ENCODE assay signal across 19 cellular contexts in the genomic region with DNA sequence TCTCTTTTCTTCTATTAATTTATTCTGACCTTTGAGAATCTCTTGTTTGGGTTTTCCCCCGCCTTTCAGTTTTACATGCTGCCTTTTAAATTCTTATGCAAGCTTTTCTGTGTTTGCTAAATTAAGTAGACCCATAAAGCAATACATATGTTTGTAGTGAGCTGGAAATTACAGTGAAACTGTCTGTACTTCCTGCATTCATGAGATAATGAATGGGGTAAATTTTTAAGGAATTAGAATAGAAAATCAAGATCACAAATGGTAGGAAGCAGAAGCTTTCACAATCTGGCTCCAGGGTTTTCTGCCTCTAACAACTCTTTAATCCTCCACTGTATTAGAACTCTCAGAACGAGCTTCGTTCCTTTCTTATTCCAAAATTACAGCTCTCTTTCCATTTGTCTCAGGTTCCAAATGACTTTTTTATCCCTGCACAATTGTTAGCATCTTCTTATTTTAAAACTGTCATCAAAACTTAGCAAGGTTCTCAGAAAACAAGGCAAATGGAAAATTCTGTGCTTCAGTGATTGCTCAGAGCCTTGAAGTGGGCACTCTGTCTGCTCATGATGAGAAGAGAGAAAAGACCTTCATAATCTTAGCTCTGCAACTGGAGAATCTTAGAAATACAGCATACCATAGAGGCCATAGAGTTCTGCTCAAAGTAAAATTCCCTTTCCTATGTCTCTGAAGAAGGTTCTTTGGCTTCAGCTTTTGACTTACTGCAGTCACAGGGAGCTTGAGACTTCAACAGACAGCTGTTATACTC.
"Had no signal": no experiment of that assay in that cellular context is flagged by ENCODE, and none has a peak within 500 bp of the region (broad histone marks: within the 10 kb centered on the region; RNA-seq: fewer than 3 reads in every experiment).

No MANE protein-coding gene starts in this region.

- DNase-seq: activated CD4-positive, alpha-beta T cell treated with anti-CD3 and anti-CD28 coated beads for 48 hours; activated CD8-positive, alpha-beta T cell treated with anti-CD3 and anti-CD28 coated beads for 36 hours; activated effector memory CD4-positive, alpha-beta T cell treated with Interleukin-2 at 50 U/mL for 16 hours; activated T-cell treated with anti-CD3 and anti-CD28 coated beads, Interleukin-2, amount 50 U/mL, for 4 hours; anterior cingulate cortex; cortex of kidney; effector CD8-positive, alpha-beta T cell; esophagus squamous epithelium; left ventricle myocardium inferior; natural killer cell; occipital lobe; stimulated activated CD4-positive, alpha-beta T cell treated with anti-CD3 and anti-CD28 coated beads, Interleukin-15, amount 100 ng/mL, for 24 hours; stimulated activated CD4-positive, alpha-beta T cell treated with anti-CD3 and anti-CD28 coated beads, Interleukin-4, amount 100 ng/mL, for 1 hour; stimulated activated naive CD4-positive, alpha-beta T cell; T-helper 17 cell; transverse colon had no signal

- H3K36me3 ChIP-seq: brain microvascular endothelial cell, esophagus squamous epithelium, left ventricle myocardium inferior, transverse colon had no signal

- ATAC-seq: activated CD8-positive, alpha-beta T cell treated with anti-CD3 and anti-CD28 coated beads for 36 hours; activated naive CD4-positive, alpha-beta T cell treated with anti-CD3 and anti-CD28 coated beads, Interleukin-2, amount 50 U/mL, for 72 hours; activated T-cell treated with anti-CD3 and anti-CD28 coated beads, Interleukin-2, amount 50 U/mL, for 4 hours; natural killer cell; T-helper 17 cell had no signal

- H3K9me3 ChIP-seq: esophagus squamous epithelium, left ventricle myocardium inferior, transverse colon had no signal

- H3K27ac ChIP-seq: brain microvascular endothelial cell, esophagus squamous epithelium, left ventricle myocardium inferior, transverse colon had no signal

- H3K4me1 ChIP-seq: esophagus squamous epithelium, left ventricle myocardium inferior, transverse colon had no signal

- H3K27me3 ChIP-seq: brain microvascular endothelial cell, esophagus squamous epithelium, transverse colon had no signal

- H3K4me3 ChIP-seq: esophagus squamous epithelium, left ventricle myocardium inferior, transverse colon had no signal

- FAIRE-seq: endothelial cell of umbilical vein had no signal
